ENCODE assay signal across 8 cellular contexts in the genomic region with DNA sequence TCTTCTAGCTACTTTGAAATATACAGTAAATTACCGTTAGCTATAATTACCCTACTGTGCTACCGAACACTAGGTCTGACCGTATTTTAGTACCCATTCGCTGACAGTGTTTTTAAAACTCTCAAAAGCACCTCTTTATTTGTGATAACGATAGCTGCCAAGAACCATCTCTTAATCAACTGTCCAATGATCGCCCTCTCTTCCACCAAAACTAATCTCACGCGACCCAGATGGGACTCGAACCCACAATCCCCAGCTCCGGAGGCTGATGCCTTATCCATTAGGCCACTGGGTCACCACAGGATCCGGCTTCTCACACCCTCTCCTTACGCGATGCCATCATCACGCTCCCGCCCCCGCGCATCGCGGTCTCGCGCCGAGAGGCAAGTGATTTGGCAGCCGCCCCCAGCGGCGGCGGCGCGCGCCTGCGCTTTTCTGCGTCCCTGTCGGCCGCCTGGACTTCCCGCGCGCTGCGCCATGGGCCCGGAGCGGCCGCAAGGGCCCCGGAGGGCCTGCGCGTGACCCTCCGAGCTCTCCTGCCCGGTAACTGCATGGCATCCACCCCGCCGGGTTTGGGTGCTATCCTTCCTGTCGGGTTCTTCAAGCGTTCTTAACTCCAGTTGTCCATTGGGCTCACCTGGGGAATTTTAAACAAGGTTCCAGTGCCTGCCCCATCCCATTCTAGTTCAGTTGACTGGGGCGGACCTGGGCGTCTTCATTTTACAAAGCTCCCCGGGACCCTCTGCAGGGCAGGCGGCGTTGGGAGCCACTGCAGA. TPM values are rescaled to one million over a fixed set of nuclear protein-coding genes. Genes with fewer than 3 reads are reported as not detected.
A peak's percentile ranks its signal among the peaks of the same experiment; 100 is the strongest.
DNase-seq lines count a peak whose midpoint lies in the region; ATAC-seq and TF ChIP-seq lines count a peak whose summit lies in the region.

No MANE protein-coding gene starts in this region.

- H3F3A ChIP-seq in smooth muscle cell (ENCODE audit: low read depth) = peaks cover 4% of the 10 kb centered on the region

- under 1% methylated on average over 54 of the region's 54 CpGs for WGBS in smooth muscle cell (ENCODE audit: low lambda C conversion rate)

- H4K20me1 ChIP-seq in smooth muscle cell (ENCODE audit: low read depth) = no peaks in the 10 kb centered on the region

- H3K9me3 ChIP-seq in smooth muscle cell (replicated peaks; ENCODE audit: low read depth) = no peaks in the 10 kb centered on the region

- peak overlapping the region; percentile 66 for H3K4me3 ChIP-seq in WI38 (ENCODE audit: low read depth, low read length)
- H3K4me3 ChIP-seq in cardiac fibroblast (replicated peaks in 1 of 2; ENCODE audit: low read depth in 2 of 2, low read length in 2 of 2) = peak overlapping the region; percentile 46 to 57
- peak overlapping the region; percentile 67 for H3K4me3 ChIP-seq in smooth muscle cell

- H3K4me1 ChIP-seq in smooth muscle cell (ENCODE audit: low read depth) = peaks cover 7% of the 10 kb centered on the region

- peak; percentile 92 for DNase-seq in AG09319 (ENCODE audit: extremely low read depth, low read depth)
- peak; percentile 93 for DNase-seq in NCI-H2196 treated with DMSO at 0.1 percent for 48 hours (lab: John Stamatoyannopoulos, UW; ENCODE audit: unreplicated experiment)
- peak; percentile 96 to 97 for DNase-seq in cardiac fibroblast (ENCODE audit: low read depth in 2 of 2)
- DNase-seq in iPS-NIHi7 (ENCODE audit: extremely low spot score) = peak; percentile 95
- DNase-seq in smooth muscle cell (lab: John Stamatoyannopoulos, UW; ENCODE audit: unreplicated experiment) = peak; percentile 99

- no peak for TF ChIP-seq CTCF in AG09319 (IDR thresholded peaks at IDR 0.05; ENCODE audit: low read depth, low read length)
- TF ChIP-seq CTCF in WI38 (IDR thresholded peaks at IDR 0.05; ENCODE audit: low read depth, low read length) = peak; percentile 13; the same call in 1 of the 2 replicates
- TF ChIP-seq CTCF in cardiac fibroblast (IDR thresholded peaks at IDR 0.05; ENCODE audit: low read depth, low read length) = peak; percentile 21
- TF ChIP-seq CTCF in smooth muscle cell (IDR thresholded peaks at IDR 0.05; ENCODE audit: borderline replicate concordance, insufficient read depth, poor library complexity, severe bottlenecking) = no peak

- peak overlapping the region; percentile 94 for H3K4me2 ChIP-seq in smooth muscle cell

- no peaks in the 10 kb centered on the region for H3K79me2 ChIP-seq in smooth muscle cell (ENCODE audit: low read depth)

- no peaks in the 10 kb centered on the region for H3K36me3 ChIP-seq in smooth muscle cell (ENCODE audit: low read depth)

- peak overlapping the region; percentile 40 for H3K9ac ChIP-seq in smooth muscle cell (ENCODE audit: low read depth)

- H3K27ac ChIP-seq in smooth muscle cell (ENCODE audit: low read depth) = no peak overlapping the region

- ATAC-seq in GM18909 (IDR thresholded peaks at IDR 0.05; ENCODE audit: poor library complexity, unreplicated experiment) = peak; percentile 92
- peak; percentile 91 for ATAC-seq in HG03159 (IDR thresholded peaks at IDR 0.05; ENCODE audit: unreplicated experiment)

- H2AFZ ChIP-seq in smooth muscle cell (ENCODE audit: low read depth) = peak overlapping the region; percentile 98

- H3K27me3 ChIP-seq in smooth muscle cell (ENCODE audit: low read depth) = no peaks in the 10 kb centered on the region

RNA-seq across cellular contexts. Expression of gene KPNA2, which starts 15.7 kb away (rescaled TPM):
- 84.6 and 88.3 TPM in 2 replicates for total RNA-seq in smooth muscle cell
- 108 and 135 TPM in 2 replicates for polyA plus RNA-seq in smooth muscle cell

RNA-seq across cellular contexts. Expression of gene C17orf58, which starts 23.6 kb away (rescaled TPM):
- total RNA-seq in smooth muscle cell = 4.9 and 8.9 TPM in 2 replicates
- 8.0 and 10.5 TPM in 2 replicates for polyA plus RNA-seq in smooth muscle cell

Comparison
In these comparisons a context has a peak if more than half of its experiments do, and no peak if none do; other contexts are left out.
1. CTCF ChIP-seq: peak in WI38 (single experiment) and cardiac fibroblast (single experiment); none in AG09319 (single experiment) and smooth muscle cell (single experiment).
2. Peak in every context shown above with its lines, with median percentiles within 50 percentile points of each other: DNase-seq and H3K4me3 ChIP-seq.